ENCODE assay signal across 17 cellular contexts in the genomic region with DNA sequence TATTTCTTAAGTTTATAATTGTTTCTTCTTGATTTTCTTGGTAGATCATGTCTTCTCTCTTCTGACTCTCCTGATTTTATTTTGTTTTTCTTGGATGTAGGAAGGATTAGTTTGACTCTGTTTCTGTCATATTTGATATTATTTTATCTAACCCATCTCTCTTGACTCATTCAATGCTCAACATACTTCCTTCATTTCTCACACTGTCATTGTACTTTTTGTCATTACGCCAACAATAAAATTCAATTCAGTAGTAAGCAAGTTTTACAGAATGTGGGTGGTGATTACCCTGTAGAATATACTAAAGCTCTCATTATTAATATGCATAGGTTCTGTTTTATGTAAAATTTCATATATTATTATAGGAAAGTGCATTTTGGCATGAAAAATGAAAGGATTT.
DNase-seq lines count a peak whose midpoint lies in the region; TF ChIP-seq lines count a peak whose summit lies in the region.
"Had no signal": no experiment of that assay in that cellular context is flagged by ENCODE, and none has a peak within 500 bp of the region (broad histone marks: within the 10 kb centered on the region; RNA-seq: fewer than 3 reads in every experiment).

No MANE protein-coding gene starts in this region.

- no peaks in the 10 kb centered on the region for H3K36me3 Mint-ChIP-seq in MCF 10A (ENCODE audit: insufficient read depth, unreplicated experiment)
- H3K36me3 Mint-ChIP-seq: CD4-positive, CD25-positive, alpha-beta regulatory T cell had no signal

- peaks cover 11% of the 10 kb centered on the region for H3K4me1 Mint-ChIP-seq in MCF 10A (ENCODE audit: insufficient read depth, unreplicated experiment)
- H3K4me1 Mint-ChIP-seq: CD4-positive, CD25-positive, alpha-beta regulatory T cell; CD8-positive, alpha-beta memory T cell; IgD-negative memory B cell had no signal

- H3K27me3 ChIP-seq in mammary epithelial cell (ENCODE audit: insufficient read depth, low read length) (no peaks in the 10 kb centered on the region), adipocyte (replicated peaks; ENCODE audit: control insufficient read depth, insufficient read depth, low read length) (no peaks in the 10 kb centered on the region), fibroblast of lung (ENCODE audit: control insufficient read depth, insufficient read depth, low read length) (no peaks in the 10 kb centered on the region)
- H3K27me3 ChIP-seq: BE2C had no signal

- H3K36me3 ChIP-seq in mammary epithelial cell (ENCODE audit: insufficient read depth, low read length): no peaks in the 10 kb centered on the region
- no peaks in the 10 kb centered on the region for H3K36me3 ChIP-seq in adipocyte (ENCODE audit: control insufficient read depth, insufficient read depth, low read length, severe bottlenecking)
- H3K36me3 ChIP-seq in fibroblast of lung (ENCODE audit: control insufficient read depth, insufficient read depth, low read length): no peaks in the 10 kb centered on the region
- H3K36me3 ChIP-seq: BE2C had no signal

- H3K4me2 ChIP-seq in mammary epithelial cell (ENCODE audit: insufficient read depth, low read depth, low read length) (no peak overlapping the region), fibroblast of lung (ENCODE audit: extremely low read depth, insufficient read depth, low read length) (no peak overlapping the region)
- H3K4me2 ChIP-seq: GM23338 had no signal

- POLR2A ChIA-PET in MCF 10A (lab: Yijun Ruan, JAX): no interaction called here

- H3K4me3 ChIP-seq in mammary epithelial cell (replicated peaks in 1 of 3; ENCODE audit: insufficient read depth in 1 of 3, low read depth in 2 of 3, low read length in 3 of 3): no peak overlapping the region
- H3K4me3 ChIP-seq in adipocyte (ENCODE audit: low read length): no peak overlapping the region
- no peak overlapping the region for H3K4me3 ChIP-seq in fibroblast of lung (replicated peaks in 1 of 4; ENCODE audit: control extremely low read depth in 1 of 4, insufficient read depth in 1 of 4, low read depth in 3 of 4, low read length in 4 of 4)
- H3K4me3 ChIP-seq: GM23338 had no signal

- no peaks in the 10 kb centered on the region for H3K27me3 Mint-ChIP-seq in MCF 10A (ENCODE audit: insufficient read depth, unreplicated experiment)
- H3K27me3 Mint-ChIP-seq: CD4-positive, CD25-positive, alpha-beta regulatory T cell; CD8-positive, alpha-beta memory T cell; IgD-negative memory B cell had no signal

- H3K27ac ChIP-seq in mammary epithelial cell (ENCODE audit: insufficient read depth, low read depth, low read length) (no peak overlapping the region), fibroblast of lung (ENCODE audit: insufficient read depth, low read length) (no peak overlapping the region)
- H3K27ac ChIP-seq: 22Rv1 had no signal

- H3K27ac Mint-ChIP-seq in MCF 10A (ENCODE audit: low read depth, unreplicated experiment): no peak overlapping the region
- H3K27ac Mint-ChIP-seq: CD4-positive, CD25-positive, alpha-beta regulatory T cell; CD8-positive, alpha-beta memory T cell; GM23338; IgD-negative memory B cell had no signal

- in situ Hi-C loops in mammary epithelial cell (cut with MboI; ENCODE audit: low sequenced_read_pairs in 2 of 2): no loop called here

- H2AFZ ChIP-seq in mammary epithelial cell (ENCODE audit: low read depth, low read length): no peak overlapping the region
- no peak overlapping the region for H2AFZ ChIP-seq in fibroblast of lung (ENCODE audit: low read length)
- H2AFZ ChIP-seq: GM23338 had no signal

- H4K20me1 ChIP-seq in mammary epithelial cell (ENCODE audit: insufficient read depth, low read length) (no peaks in the 10 kb centered on the region), fibroblast of lung (ENCODE audit: control insufficient read depth, extremely low read depth, insufficient read depth, low read length) (no peaks in the 10 kb centered on the region)

- intact Hi-C loops in MCF 10A (cut with micrococcal nuclease) (no loop called here), mammary epithelial cell (cut with micrococcal nuclease) (no loop called here)

- WGBS in mammary epithelial cell (ENCODE audit: low coverage, missing lambda C conversion rate): 100% methylated on average over 1 of the region's 1 CpG

- no peak overlapping the region for H3K9ac ChIP-seq in mammary epithelial cell (ENCODE audit: insufficient read depth, low read length)
- no peak overlapping the region for H3K9ac ChIP-seq in adipocyte (ENCODE audit: low read length)
- H3K9ac ChIP-seq in fibroblast of lung (ENCODE audit: insufficient read depth, low read length): no peak overlapping the region

- BruUV-seq in MCF 10A (replicated peaks; lab: Mats Ljungman, UMichigan) (no TSS peak), mammary epithelial cell (replicated peaks; lab: Mats Ljungman, UMichigan) (no TSS peak)

- H3K79me2 ChIP-seq in mammary epithelial cell (ENCODE audit: insufficient read depth, low read length): no peaks in the 10 kb centered on the region
- no peaks in the 10 kb centered on the region for H3K79me2 ChIP-seq in fibroblast of lung (ENCODE audit: control insufficient read depth, insufficient read depth, low read length)

- CTCF ChIA-PET in MCF 10A (lab: Yijun Ruan, JAX): interaction anchor here (0.6 kb wide), 1 partner anchor 932 kb away, joined by 3 read pairs; no protein-coding TSS in a partner anchor
- CTCF ChIA-PET in mammary epithelial cell (lab: Charles Lee; ENCODE audit: low non-redundant PET): no interaction called here

- H3K4me3 Mint-ChIP-seq in MCF 10A (ENCODE audit: unreplicated experiment): no peak overlapping the region
- H3K4me3 Mint-ChIP-seq: CD4-positive, CD25-positive, alpha-beta regulatory T cell; CD8-positive, alpha-beta memory T cell; GM23338; IgD-negative memory B cell had no signal

- dilution Hi-C loops in mammary epithelial cell (cut with HindIII; ENCODE audit: low sequenced_read_pairs): no loop called here

- peaks cover 5% of the 10 kb centered on the region for H3K9me3 Mint-ChIP-seq in MCF 10A (ENCODE audit: unreplicated experiment)
- H3K9me3 Mint-ChIP-seq: GM23338 had no signal

- TF ChIP-seq CTCF in MCF 10A (IDR thresholded peaks at IDR 0.05; ENCODE audit: unreplicated experiment): no peak
- no peak for TF ChIP-seq CTCF in mammary epithelial cell (conservative IDR thresholded peaks at IDR 0.05 in 1 of 2, IDR thresholded peaks at IDR 0.05 in 1 of 2; ENCODE audit: extremely low read depth in 1 of 2, insufficient read depth in 1 of 2, low read depth in 1 of 2, low read length in 2 of 2)
- no peak for TF ChIP-seq CTCF in fibroblast of lung (conservative IDR thresholded peaks at IDR 0.05 in 1 of 2, IDR thresholded peaks at IDR 0.05 in 1 of 2; ENCODE audit: low read depth in 1 of 2, low read length in 2 of 2)

- peak; percentile 16 for DNase-seq in MCF 10A (ENCODE audit: unreplicated experiment)
- no peak for DNase-seq in mammary epithelial cell
- peak; percentile 30 for DNase-seq in adipocyte (ENCODE audit: low read depth)
- DNase-seq in fibroblast of lung (ENCODE audit: low read depth in 2 of 2): peak; percentile 4 to 35
- DNase-seq in NCI-H1417 treated with DMSO at 0.1 percent for 48 hours (lab: John Stamatoyannopoulos, UW): no peak
- no peak for DNase-seq in AG20443 (ENCODE audit: low spot score)
- no peak for DNase-seq in activated CD4-positive, alpha-beta T cell treated with anti-CD3 and anti-CD28 coated beads, Interleukin-2, amount 50 U/mL, for 1 hour
- DNase-seq: BE2C; C1 segment of cervical spinal cord; CD4-positive, CD25-positive, alpha-beta regulatory T cell; CD8-positive, alpha-beta memory T cell; COR-L47; GDM1; HCEC 1CT had no signal

- no peaks in the 10 kb centered on the region for H3K9me3 ChIP-seq in mammary epithelial cell (replicated peaks; ENCODE audit: insufficient read depth, low read length)
- H3K9me3 ChIP-seq in adipocyte (ENCODE audit: control insufficient read depth, low read length): no peaks in the 10 kb centered on the region
- H3K9me3 ChIP-seq in fibroblast of lung (ENCODE audit: control insufficient read depth, insufficient read depth, low read depth, low read length): no peaks in the 10 kb centered on the region
- H3K9me3 ChIP-seq: BE2C had no signal

- H3K4me1 ChIP-seq in mammary epithelial cell (ENCODE audit: insufficient read depth, low read length) (no peaks in the 10 kb centered on the region), adipocyte (ENCODE audit: control insufficient read depth, insufficient read depth, low read length) (no peaks in the 10 kb centered on the region), fibroblast of lung (ENCODE audit: control insufficient read depth, extremely low read depth, insufficient read depth, low read length) (no peaks in the 10 kb centered on the region)
- H3K4me1 ChIP-seq: BE2C had no signal

Comparison
In these comparisons a context has a peak if more than half of its experiments do, and no peak if none do; other contexts are left out.
1. DNase-seq: peak in MCF 10A (single experiment), adipocyte (single experiment) and fibroblast of lung (2 of 2); none in mammary epithelial cell (single experiment), NCI-H1417 treated with DMSO at 0.1 percent for 48 hours (single experiment), AG20443 (single experiment) and activated CD4-positive, alpha-beta T cell treated with anti-CD3 and anti-CD28 coated beads, Interleukin-2, amount 50 U/mL, for 1 hour (single experiment).